9 cellular contexts compared by ENCODE assay signal in the genomic region with DNA sequence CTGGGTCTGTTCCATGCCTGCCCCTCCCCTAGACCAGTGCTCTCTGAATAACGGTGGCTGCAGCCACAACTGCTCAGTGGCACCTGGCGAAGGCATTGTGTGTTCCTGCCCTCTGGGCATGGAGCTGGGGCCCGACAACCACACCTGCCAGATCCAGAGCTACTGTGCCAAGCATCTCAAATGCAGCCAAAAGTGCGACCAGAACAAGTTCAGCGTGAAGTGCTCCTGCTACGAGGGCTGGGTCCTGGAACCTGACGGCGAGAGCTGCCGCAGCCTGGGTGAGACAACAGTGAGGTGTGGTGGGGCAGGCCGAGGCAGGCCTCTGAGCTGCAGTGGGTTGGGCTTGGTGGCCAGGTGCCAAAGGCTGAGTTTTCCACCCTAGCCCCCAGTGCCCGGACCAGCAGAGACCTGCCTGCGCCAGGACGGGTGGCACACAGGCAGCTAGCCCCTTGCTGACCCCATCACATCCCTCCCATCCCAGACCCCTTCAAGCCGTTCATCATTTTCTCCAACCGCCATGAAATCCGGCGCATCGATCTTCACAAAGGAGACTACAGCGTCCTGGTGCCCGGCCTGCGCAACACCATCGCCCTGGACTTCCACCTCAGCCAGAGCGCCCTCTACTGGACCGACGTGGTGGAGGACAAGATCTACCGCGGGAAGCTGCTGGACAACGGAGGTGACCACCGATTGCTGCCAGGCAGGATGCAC. TPM values are rescaled to one million over a fixed set of nuclear protein-coding genes. Genes with fewer than 3 reads are reported as not detected.
A peak's percentile ranks its signal among the peaks of the same experiment; 100 is the strongest.
DNase-seq lines count a peak whose midpoint lies in the region; ATAC-seq and TF ChIP-seq lines count a peak whose summit lies in the region.
"Had no signal": no experiment of that assay in that cellular context is flagged by ENCODE, and none has a peak within 500 bp of the region (broad histone marks: within the 10 kb centered on the region; RNA-seq: fewer than 3 reads in every experiment).

No MANE protein-coding gene starts in this region.

- in situ Hi-C loops in astrocyte of the spinal cord (cut with HindIII; ENCODE audit: low sequenced_read_pairs): no loop called here

- H3K9me3 ChIP-seq in spleen: no peaks in the 10 kb centered on the region

- TF ChIP-seq CTCF in astrocyte of the spinal cord (IDR thresholded peaks at IDR 0.05; ENCODE audit: low read depth, low read length) (peak; percentile 90), spleen (IDR thresholded peaks at IDR 0.05 in 8 of 11, conservative IDR thresholded peaks at IDR 0.05 in 3 of 11) (peak in 10 of 11 experiments; percentile 12 to 70 (median 56))

- H3K27me3 ChIP-seq in spleen (replicated peaks in 1 of 7): peaks cover 0 to 5% (median 0%) of the 10 kb centered on the region in 7 donors

- DNase-seq in DMS79 (lab: John Stamatoyannopoulos, UW): peak; percentile 74
- peak; percentile 29 for DNase-seq in MV-4-11 (lab: John Stamatoyannopoulos, UW)
- peak; percentile 76 for DNase-seq in astrocyte of the spinal cord (ENCODE audit: low read depth, low spot score)
- peak; percentile 12 for DNase-seq in iPS DF 19.7 (ENCODE audit: low read depth, low spot score)
- no peak for DNase-seq in spleen

- H3K4me3 ChIP-seq in astrocyte of the spinal cord (ENCODE audit: low read depth, low read length): no peak overlapping the region
- no peak overlapping the region for H3K4me3 ChIP-seq in spleen
- H3K4me3 ChIP-seq: SK-N-MC had no signal

- 61 to 75% (median 64%) methylated on average over 26 to 29 of the region's 29 CpGs for WGBS in spleen, 5 donors

- peaks cover 0 to 88% (median 10%) of the 10 kb centered on the region in 6 donors for H3K36me3 ChIP-seq in spleen

- H3K27ac ChIP-seq in spleen: peak overlapping the region in 1 of 8 donors; percentile 14
- H3K27ac ChIP-seq: SK-N-MC had no signal

- no peaks in the 10 kb centered on the region for H3K4me1 ChIP-seq in spleen

- ATAC-seq in SK-N-SH treated with all-trans-retinoic acid at 6 μM for 48 hours (peak; percentile 88), HG03095 (IDR thresholded peaks at IDR 0.05; ENCODE audit: unreplicated experiment) (no peak), GM21528 (IDR thresholded peaks at IDR 0.05; ENCODE audit: low FRiP score, unreplicated experiment) (no peak)

- no peak for TF ChIP-seq POLR2A in spleen (IDR thresholded peaks at IDR 0.05)

- intact Hi-C loops in spleen (cut with DNase I; ENCODE audit: low total_unique reads): no loop called here

TF ChIP-seq in SK-N-SH treated with all-trans-retinoic acid at 6 μM for 48 hours, 23 proteins besides CTCF, POLR2A, EP300 and RAD21:
- TF ChIP-seq ZNF70 (CRISPR knock-in tag; IDR thresholded peaks at IDR 0.05): peak; percentile 94
- no peak for TF ChIP-seq ARNTL (CRISPR knock-in tag; IDR thresholded peaks at IDR 0.05; ENCODE audit: borderline replicate concordance, low read depth)

RNA-seq across cellular contexts. Expression of gene LRP1-AS, which starts 28.2 kb away (rescaled TPM):
- total RNA-seq in spleen: not detected
- not detected for polyA plus RNA-seq in spleen

RNA-seq across cellular contexts. Expression of gene NXPH4, which starts 41.0 kb away (rescaled TPM):
- total RNA-seq in spleen: under 1 TPM in 3 of 7 donors, not detected in 4; 0.28 to 0.60 (median 0.54) TPM
- polyA plus RNA-seq in spleen: under 1 TPM; 0.11 to 0.19 (median 0.15) TPM

RNA-seq across cellular contexts. Expression of gene LRP1, which starts 47.3 kb away (rescaled TPM):
- total RNA-seq in spleen: 100 to 1,000 TPM; 103 to 216 (median 181) TPM
- polyA plus RNA-seq in spleen: 10 to 100 TPM in 2 of 3 donors, 1 to 10 TPM in 1; 8.9 to 24.0 (median 13.0) TPM

RNA-seq across cellular contexts. Expression of gene SHMT2, which starts 53.9 kb away (rescaled TPM):
- 10 to 100 TPM; 52.2 to 86.6 (median 63.8) TPM for total RNA-seq in spleen
- polyA plus RNA-seq in spleen: 10 to 100 TPM; 47.3 to 72.7 (median 57.8) TPM
